ENCODE assay signal across 20 cellular contexts in the genomic region with DNA sequence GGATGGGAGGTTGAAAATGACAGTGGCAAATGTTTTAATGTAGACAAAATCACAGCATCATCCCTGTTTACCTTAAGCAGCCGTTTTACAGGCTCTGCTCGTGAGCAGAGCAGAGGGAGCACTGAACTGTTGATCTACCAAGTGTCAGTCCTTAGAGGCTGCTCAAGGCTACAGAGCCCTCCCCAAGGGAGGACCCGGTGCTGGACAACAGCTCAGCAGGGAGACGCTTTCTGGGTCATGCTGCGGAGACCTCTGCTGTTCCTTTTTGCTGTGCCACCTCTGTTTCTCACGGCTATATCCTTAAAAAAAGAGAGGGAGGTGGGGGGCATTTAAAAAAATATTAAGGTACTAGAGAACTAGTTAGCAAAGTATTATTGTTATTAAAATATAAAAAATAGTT.
"Had no signal": no experiment of that assay in that cellular context is flagged by ENCODE, and none has a peak within 500 bp of the region (broad histone marks: within the 10 kb centered on the region; RNA-seq: fewer than 3 reads in every experiment).

No MANE protein-coding gene starts in this region.

- H3K27me3 ChIP-seq: ovary, stomach, testis, thyroid gland, transverse colon, upper lobe of left lung, vagina had no signal

- H3K9me3 ChIP-seq: ovary, testis, thyroid gland, vagina had no signal

- ATAC-seq: naive thymus-derived CD8-positive, alpha-beta T cell; right cardiac atrium; sciatic nerve; stimulated activated naive B cell treated with anti-CD40 and anti-IgM and Interleukin-4, amounts not matched to agents 10 μg/mL and 1 μg/mL and 100 μg/mL, for 72 hours; stimulated activated naive CD8-positive, alpha-beta T cell treated with anti-CD3 and anti-CD28 coated beads, Interleukin-15, Interleukin-2, amounts not matched to agents 100 U/mL and 50 U/mL, for 24 hours had no signal

- H3K27ac ChIP-seq: left ventricle myocardium inferior, ovary, skin epidermis, stomach, testis, thyroid gland, transverse colon, upper lobe of left lung, vagina had no signal

- H3K36me3 ChIP-seq: left ventricle myocardium inferior, ovary, stomach, thyroid gland, transverse colon, upper lobe of left lung, vagina had no signal

- DNase-seq: islet precursor cell; left ventricle myocardium inferior; naive thymus-derived CD8-positive, alpha-beta T cell; ovary; right cardiac atrium; stimulated activated CD4-positive, alpha-beta T cell treated with anti-CD3 and anti-CD28 coated beads, Interleukin-12 subunit alpha, Interleukin-12 subunit beta, amount 100 ng/mL, for 4 hours; stimulated activated CD4-positive, alpha-beta T cell treated with anti-CD3 and anti-CD28 coated beads, Interleukin-15, amount 100 ng/mL, for 24 hours; stimulated activated CD4-positive, alpha-beta T cell treated with anti-CD3 and anti-CD28 coated beads, Interleukin-2, amount 100 ng/mL, for 24 hours; stimulated activated CD4-positive, alpha-beta T cell treated with anti-CD3 and anti-CD28 coated beads, Interleukin-4, amount 100 ng/mL, for 1 hour; stimulated activated naive B cell treated with anti-CD40 and anti-IgM and Interleukin-4, amounts not matched to agents 10 μg/mL and 1 μg/mL and 100 μg/mL, for 72 hours; stimulated activated naive CD8-positive, alpha-beta T cell treated with anti-CD3 and anti-CD28 coated beads, Interleukin-15, Interleukin-2, amounts not matched to agents 100 U/mL and 50 U/mL, for 24 hours; stomach; testis; thyroid gland; transverse colon; upper lobe of left lung had no signal

- H3K4me1 ChIP-seq: left ventricle myocardium inferior, stomach, testis, thyroid gland, transverse colon, upper lobe of left lung, vagina had no signal

- H3K4me3 ChIP-seq: left ventricle myocardium inferior, lung, ovary, skin epidermis, stomach, testis, thyroid gland, transverse colon, upper lobe of left lung, vagina had no signal
